19 cellular contexts compared by ENCODE assay signal in genomic region chr2:207252416-207252815, GRCh38.
"Had no signal": no experiment of that assay in that cellular context is flagged by ENCODE, and none has a peak within 500 bp of the region (broad histone marks: within the 10 kb centered on the region; RNA-seq: fewer than 3 reads in every experiment).

No MANE protein-coding gene starts in this region.

- H3K9me3 Mint-ChIP-seq: activated B cell treated with CpG ODN at 0.5 μM for 24 hours; activated naive CD8-positive, alpha-beta T cell treated with anti-CD3 and anti-CD28 coated beads for 36 hours; activated T-helper 1 cell treated with anti-CD3 and anti-CD28 coated beads, Interleukin-12 subunit alpha, Interleukin-12 subunit beta, Interleukin-2, Interleukin-4 antibody, amounts not matched to agents 30 ng/mL and 10 ng/mL and 1 ng/mL, durations not matched to agents 14 hours and 24 hours and 36 hours; central memory CD8-positive, alpha-beta T cell; nephron progenitor cell; stimulated activated naive CD8-positive, alpha-beta T cell treated with anti-CD3 and anti-CD28 coated beads, Interleukin-15, amount 100 ng/mL, for 72 hours had no signal

- H3K4me1 ChIP-seq: body of pancreas, uterus had no signal

- H3K27me3 ChIP-seq: body of pancreas, suprapubic skin, transverse colon, uterus had no signal

- H3K4me3 Mint-ChIP-seq: activated B cell treated with CpG ODN at 0.5 μM for 24 hours; activated naive CD8-positive, alpha-beta T cell treated with anti-CD3 and anti-CD28 coated beads for 36 hours; activated T-helper 1 cell treated with anti-CD3 and anti-CD28 coated beads, Interleukin-12 subunit alpha, Interleukin-12 subunit beta, Interleukin-2, Interleukin-4 antibody, amounts not matched to agents 30 ng/mL and 10 ng/mL and 1 ng/mL, durations not matched to agents 14 hours and 24 hours and 36 hours; central memory CD8-positive, alpha-beta T cell; nephron progenitor cell; stimulated activated naive CD8-positive, alpha-beta T cell treated with anti-CD3 and anti-CD28 coated beads, Interleukin-15, amount 100 ng/mL, for 72 hours had no signal

- H3K4me3 ChIP-seq: body of pancreas, coronary artery, lung, suprapubic skin, transverse colon, uterus had no signal

- H3K36me3 ChIP-seq: suprapubic skin, transverse colon, uterus had no signal

- ATAC-seq: body of pancreas; esophagus mucosa; stimulated activated naive CD8-positive, alpha-beta T cell treated with anti-CD3 and anti-CD28 coated beads, Interleukin-15, amount 100 ng/mL, for 72 hours had no signal

- H3K36me3 Mint-ChIP-seq: activated naive CD8-positive, alpha-beta T cell treated with anti-CD3 and anti-CD28 coated beads for 36 hours had no signal

- FAIRE-seq: islet of Langerhans, small intestine had no signal

- H3K4me1 Mint-ChIP-seq: central memory CD8-positive, alpha-beta T cell had no signal

- H3K27ac ChIP-seq: body of pancreas, coronary artery, suprapubic skin, transverse colon, uterus had no signal

- H3K9me3 ChIP-seq: body of pancreas, suprapubic skin, transverse colon, uterus had no signal

- DNase-seq: activated B cell treated with CpG ODN at 0.5 μM for 24 hours; activated CD8-positive, alpha-beta memory T cell treated with anti-CD3 and anti-CD28 coated beads, Interleukin-2, amount 50 U/mL, for 4 hours; activated naive CD8-positive, alpha-beta T cell treated with anti-CD3 and anti-CD28 coated beads for 36 hours; body of pancreas; midbrain; nephron progenitor cell; small intestine; stimulated activated CD4-positive, alpha-beta T cell treated with anti-CD3 and anti-CD28 coated beads, Interleukin-4, amount 100 ng/mL, for 1 hour; stimulated activated naive CD8-positive, alpha-beta T cell treated with anti-CD3 and anti-CD28 coated beads, Interleukin-15, amount 100 ng/mL, for 72 hours; T-helper 9 cell; transverse colon; uterus had no signal

- H3K27ac Mint-ChIP-seq: activated B cell treated with CpG ODN at 0.5 μM for 24 hours; activated naive CD8-positive, alpha-beta T cell treated with anti-CD3 and anti-CD28 coated beads for 36 hours; activated T-helper 1 cell treated with anti-CD3 and anti-CD28 coated beads, Interleukin-12 subunit alpha, Interleukin-12 subunit beta, Interleukin-2, Interleukin-4 antibody, amounts not matched to agents 30 ng/mL and 10 ng/mL and 1 ng/mL, durations not matched to agents 14 hours and 24 hours and 36 hours; nephron progenitor cell; stimulated activated naive CD8-positive, alpha-beta T cell treated with anti-CD3 and anti-CD28 coated beads, Interleukin-15, amount 100 ng/mL, for 72 hours had no signal
